Comparison of ENCODE assay signal across 1 cellular context in the genomic region with DNA sequence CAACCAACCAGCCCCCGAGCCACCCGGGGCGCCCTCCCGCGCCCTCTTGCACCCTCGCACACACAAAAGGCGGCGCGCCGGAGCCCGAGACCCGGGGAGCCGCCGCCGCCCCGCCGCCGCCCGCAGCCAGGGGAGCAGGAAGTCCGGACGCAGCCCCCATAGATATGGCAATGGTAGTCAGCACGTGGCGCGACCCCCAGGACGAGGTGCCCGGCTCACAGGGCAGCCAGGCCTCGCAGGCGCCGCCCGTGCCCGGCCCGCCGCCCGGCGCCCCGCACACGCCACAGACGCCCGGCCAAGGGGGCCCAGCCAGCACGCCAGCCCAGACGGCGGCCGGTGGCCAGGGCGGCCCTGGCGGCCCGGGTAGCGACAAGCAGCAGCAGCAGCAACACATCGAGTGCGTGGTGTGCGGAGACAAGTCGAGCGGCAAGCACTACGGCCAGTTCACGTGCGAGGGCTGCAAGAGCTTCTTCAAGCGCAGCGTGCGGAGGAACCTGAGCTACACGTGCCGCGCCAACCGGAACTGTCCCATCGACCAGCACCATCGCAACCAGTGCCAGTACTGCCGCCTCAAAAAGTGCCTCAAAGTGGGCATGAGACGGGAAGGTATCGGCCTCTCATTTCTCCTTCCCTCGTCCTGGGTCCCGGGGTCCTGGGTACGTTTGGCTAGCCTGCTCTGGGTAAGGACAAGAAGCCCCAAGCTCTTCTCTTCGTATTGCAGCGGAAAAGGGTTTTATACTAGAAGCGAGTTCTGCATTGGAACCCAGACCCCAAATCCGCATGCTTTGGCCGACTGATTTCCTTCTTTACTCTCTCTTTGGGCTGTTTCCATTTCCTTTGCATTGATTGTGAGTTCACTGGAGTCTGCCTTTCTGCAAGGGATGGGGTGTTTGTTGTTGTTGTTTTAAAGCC.
A peak's percentile ranks its signal among the peaks of the same experiment; 100 is the strongest.
TF ChIP-seq lines count a peak whose summit lies in the region.

No MANE protein-coding gene starts in this region.

TF ChIP-seq in HEK293, 187 proteins besides CTCF, POLR2A, EP300 and RAD21 (continued from another document and continues in another):
- no peak for TF ChIP-seq AEBP2 (tag by site-specific recombination; IDR thresholded peaks at IDR 0.05; ENCODE audit: borderline replicate concordance)
- no peak for TF ChIP-seq YY1 (tag by site-specific recombination; IDR thresholded peaks at IDR 0.05)
- TF ChIP-seq ZNF155 (tag by site-specific recombination; IDR thresholded peaks at IDR 0.05), result no peak
- TF ChIP-seq SP7 (tag by site-specific recombination; IDR thresholded peaks at IDR 0.05), result 0 out of 2 replicates have a peak, but pooled peaks have one; percentile 17
- TF ChIP-seq KLF7 (tag by site-specific recombination; IDR thresholded peaks at IDR 0.05; ENCODE audit: borderline replicate concordance), result no peak
- TF ChIP-seq, protein P1, sequence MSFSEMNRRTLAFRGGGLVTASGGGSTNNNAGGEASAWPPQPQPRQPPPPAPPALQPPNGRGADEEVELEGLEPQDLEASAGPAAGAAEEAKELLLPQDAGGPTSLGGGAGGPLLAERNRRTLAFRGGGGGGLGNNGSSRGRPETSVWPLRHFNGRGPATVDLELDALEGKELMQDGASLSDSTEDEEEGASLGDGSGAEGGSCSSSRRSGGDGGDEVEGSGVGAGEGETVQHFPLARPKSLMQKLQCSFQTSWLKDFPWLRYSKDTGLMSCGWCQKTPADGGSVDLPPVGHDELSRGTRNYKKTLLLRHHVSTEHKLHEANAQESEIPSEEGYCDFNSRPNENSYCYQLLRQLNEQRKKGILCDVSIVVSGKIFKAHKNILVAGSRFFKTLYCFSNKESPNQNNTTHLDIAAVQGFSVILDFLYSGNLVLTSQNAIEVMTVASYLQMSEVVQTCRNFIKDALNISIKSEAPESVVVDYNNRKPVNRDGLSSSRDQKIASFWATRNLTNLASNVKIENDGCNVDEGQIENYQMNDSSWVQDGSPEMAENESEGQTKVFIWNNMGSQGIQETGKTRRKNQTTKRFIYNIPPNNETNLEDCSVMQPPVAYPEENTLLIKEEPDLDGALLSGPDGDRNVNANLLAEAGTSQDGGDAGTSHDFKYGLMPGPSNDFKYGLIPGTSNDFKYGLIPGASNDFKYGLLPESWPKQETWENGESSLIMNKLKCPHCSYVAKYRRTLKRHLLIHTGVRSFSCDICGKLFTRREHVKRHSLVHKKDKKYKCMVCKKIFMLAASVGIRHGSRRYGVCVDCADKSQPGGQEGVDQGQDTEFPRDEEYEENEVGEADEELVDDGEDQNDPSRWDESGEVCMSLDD (tag by site-specific recombination; IDR thresholded peaks at IDR 0.05), result no peak
- no peak for TF ChIP-seq MZF1 (tag by site-specific recombination; IDR thresholded peaks at IDR 0.05; ENCODE audit: borderline replicate concordance)
- peak; percentile 48 for TF ChIP-seq ZBTB17 (tag by site-specific recombination; IDR thresholded peaks at IDR 0.05)
- TF ChIP-seq ZNF692 (tag by site-specific recombination; IDR thresholded peaks at IDR 0.05), result no peak; the same call in 1 of the 2 replicates
- TF ChIP-seq, protein P2, sequence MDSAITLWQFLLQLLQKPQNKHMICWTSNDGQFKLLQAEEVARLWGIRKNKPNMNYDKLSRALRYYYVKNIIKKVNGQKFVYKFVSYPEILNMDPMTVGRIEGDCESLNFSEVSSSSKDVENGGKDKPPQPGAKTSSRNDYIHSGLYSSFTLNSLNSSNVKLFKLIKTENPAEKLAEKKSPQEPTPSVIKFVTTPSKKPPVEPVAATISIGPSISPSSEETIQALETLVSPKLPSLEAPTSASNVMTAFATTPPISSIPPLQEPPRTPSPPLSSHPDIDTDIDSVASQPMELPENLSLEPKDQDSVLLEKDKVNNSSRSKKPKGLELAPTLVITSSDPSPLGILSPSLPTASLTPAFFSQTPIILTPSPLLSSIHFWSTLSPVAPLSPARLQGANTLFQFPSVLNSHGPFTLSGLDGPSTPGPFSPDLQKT (IDR thresholded peaks at IDR 0.05; ENCODE audit: borderline replicate concordance, low read depth, low read length), result no peak
- TF ChIP-seq TSHZ1 (tag by site-specific recombination; IDR thresholded peaks at IDR 0.05; ENCODE audit: borderline replicate concordance), result no peak
- TF ChIP-seq ZNF433 (tag by site-specific recombination; IDR thresholded peaks at IDR 0.05; ENCODE audit: low read depth), result no peak
- TF ChIP-seq ZNF48 (tag by site-specific recombination; IDR thresholded peaks at IDR 0.05), result no peak
- TF ChIP-seq SCRT2 (tag by site-specific recombination; IDR thresholded peaks at IDR 0.05), result 0 out of 2 replicates have a peak, but pooled peaks have one; percentile 44
- no peak; the same call in 1 of the 2 replicates for TF ChIP-seq PATZ1 (tag by site-specific recombination; IDR thresholded peaks at IDR 0.05)
- 0 out of 2 replicates have a peak, but pooled peaks have one; percentile 35 for TF ChIP-seq MEIS1 (CRISPR knock-in tag; IDR thresholded peaks at IDR 0.05; ENCODE audit: borderline replicate concordance)
- TF ChIP-seq WT1 (tag by site-specific recombination; IDR thresholded peaks at IDR 0.05), result no peak
- TF ChIP-seq ZNF654 (tag by site-specific recombination; IDR thresholded peaks at IDR 0.05; ENCODE audit: low read depth), result no peak
- peak; percentile 24; the same call in 1 of the 2 replicates for TF ChIP-seq ZBTB20 (tag by site-specific recombination; IDR thresholded peaks at IDR 0.05)
- peak; percentile 25; the same call in 1 of the 2 replicates for TF ChIP-seq ZNF600 (tag by site-specific recombination; IDR thresholded peaks at IDR 0.05)
- TF ChIP-seq, protein P3, sequence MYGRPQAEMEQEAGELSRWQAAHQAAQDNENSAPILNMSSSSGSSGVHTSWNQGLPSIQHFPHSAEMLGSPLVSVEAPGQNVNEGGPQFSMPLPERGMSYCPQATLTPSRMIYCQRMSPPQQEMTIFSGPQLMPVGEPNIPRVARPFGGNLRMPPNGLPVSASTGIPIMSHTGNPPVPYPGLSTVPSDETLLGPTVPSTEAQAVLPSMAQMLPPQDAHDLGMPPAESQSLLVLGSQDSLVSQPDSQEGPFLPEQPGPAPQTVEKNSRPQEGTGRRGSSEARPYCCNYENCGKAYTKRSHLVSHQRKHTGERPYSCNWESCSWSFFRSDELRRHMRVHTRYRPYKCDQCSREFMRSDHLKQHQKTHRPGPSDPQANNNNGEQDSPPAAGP (tag by site-specific recombination; IDR thresholded peaks at IDR 0.05), result no peak
- TF ChIP-seq, protein P4, sequence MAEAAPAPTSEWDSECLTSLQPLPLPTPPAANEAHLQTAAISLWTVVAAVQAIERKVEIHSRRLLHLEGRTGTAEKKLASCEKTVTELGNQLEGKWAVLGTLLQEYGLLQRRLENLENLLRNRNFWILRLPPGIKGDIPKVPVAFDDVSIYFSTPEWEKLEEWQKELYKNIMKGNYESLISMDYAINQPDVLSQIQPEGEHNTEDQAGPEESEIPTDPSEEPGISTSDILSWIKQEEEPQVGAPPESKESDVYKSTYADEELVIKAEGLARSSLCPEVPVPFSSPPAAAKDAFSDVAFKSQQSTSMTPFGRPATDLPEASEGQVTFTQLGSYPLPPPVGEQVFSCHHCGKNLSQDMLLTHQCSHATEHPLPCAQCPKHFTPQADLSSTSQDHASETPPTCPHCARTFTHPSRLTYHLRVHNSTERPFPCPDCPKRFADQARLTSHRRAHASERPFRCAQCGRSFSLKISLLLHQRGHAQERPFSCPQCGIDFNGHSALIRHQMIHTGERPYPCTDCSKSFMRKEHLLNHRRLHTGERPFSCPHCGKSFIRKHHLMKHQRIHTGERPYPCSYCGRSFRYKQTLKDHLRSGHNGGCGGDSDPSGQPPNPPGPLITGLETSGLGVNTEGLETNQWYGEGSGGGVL (tag by site-specific recombination; IDR thresholded peaks at IDR 0.05), result no peak
- TF ChIP-seq ZNF585B (tag by site-specific recombination; IDR thresholded peaks at IDR 0.05), result no peak
- peak; percentile 65 for TF ChIP-seq ZBTB8A (tag by site-specific recombination; IDR thresholded peaks at IDR 0.05)
- no peak; the same call in 1 of the 2 replicates for TF ChIP-seq ZNF341 (tag by site-specific recombination; IDR thresholded peaks at IDR 0.05; ENCODE audit: low read depth)
- TF ChIP-seq ZFP37 (tag by site-specific recombination; IDR thresholded peaks at IDR 0.05), result no peak
- no peak for TF ChIP-seq FEZF1 (tag by site-specific recombination; IDR thresholded peaks at IDR 0.05)
- TF ChIP-seq ZNF23 (tag by site-specific recombination; IDR thresholded peaks at IDR 0.05; ENCODE audit: borderline replicate concordance), result no peak
- TF ChIP-seq ZNF354C (tag by site-specific recombination; IDR thresholded peaks at IDR 0.05; ENCODE audit: borderline replicate concordance, low read depth), result no peak
- no peak for TF ChIP-seq ZNF610 (tag by site-specific recombination; IDR thresholded peaks at IDR 0.05; ENCODE audit: borderline replicate concordance)
- peak; percentile 39 for TF ChIP-seq ZBTB26 (tag by site-specific recombination; optimal IDR thresholded peaks at IDR 0.05)
- peak; percentile 80 for TF ChIP-seq ZNF501 (tag by site-specific recombination; IDR thresholded peaks at IDR 0.05)
- no peak for TF ChIP-seq BCL11A (tag by site-specific recombination; IDR thresholded peaks at IDR 0.05; ENCODE audit: low read depth)
- TF ChIP-seq GFI1B (tag by site-specific recombination; IDR thresholded peaks at IDR 0.05), result no peak
- TF ChIP-seq, protein P5, sequence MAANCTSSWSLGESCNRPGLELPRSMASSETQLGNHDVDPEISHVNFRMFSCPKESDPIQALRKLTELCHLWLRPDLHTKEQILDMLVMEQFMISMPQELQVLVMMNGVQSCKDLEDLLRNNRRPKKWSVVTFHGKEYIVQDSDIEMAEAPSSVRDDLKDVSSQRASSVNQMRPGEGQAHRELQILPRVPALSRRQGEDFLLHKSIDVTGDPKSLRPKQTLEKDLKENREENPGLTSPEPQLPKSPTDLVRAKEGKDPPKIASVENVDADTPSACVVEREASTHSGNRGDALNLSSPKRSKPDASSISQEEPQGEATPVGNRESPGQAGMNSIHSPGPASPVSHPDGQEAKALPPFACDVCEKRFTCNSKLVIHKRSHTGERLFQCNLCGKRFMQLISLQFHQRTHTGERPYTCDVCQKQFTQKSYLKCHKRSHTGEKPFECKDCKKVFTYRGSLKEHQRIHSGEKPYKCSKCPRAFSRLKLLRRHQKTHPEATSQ (tag by site-specific recombination; IDR thresholded peaks at IDR 0.05), result peak; percentile 30; the same call in 1 of the 2 replicates
- TF ChIP-seq ZNF624 (tag by site-specific recombination; IDR thresholded peaks at IDR 0.05), result no peak
